In the genomic region with DNA sequence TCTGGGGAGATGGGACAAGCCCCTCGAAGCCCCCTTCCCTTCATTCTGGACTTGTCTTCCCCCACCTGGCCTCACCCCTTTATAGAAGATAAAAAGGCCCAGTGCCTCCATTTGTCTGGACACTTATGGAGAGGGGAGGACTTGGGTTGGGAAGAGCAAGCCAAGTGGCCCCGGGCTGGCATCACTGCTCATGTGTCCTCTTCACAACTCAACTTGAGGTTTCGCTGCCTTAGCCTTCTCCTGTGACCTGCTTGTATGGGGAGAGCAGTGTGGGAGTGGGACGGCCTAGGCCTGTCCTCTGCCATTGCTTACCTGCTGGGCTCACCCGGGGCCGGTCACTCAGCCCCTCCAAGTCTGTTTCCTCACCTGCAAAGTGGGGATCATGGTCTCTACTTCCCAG, we compare ENCODE assay signal across 8 cellular contexts. TPM values are rescaled to one million over a fixed set of nuclear protein-coding genes. Genes with fewer than 3 reads are reported as not detected.
DNase-seq lines count a peak whose midpoint lies in the region; ATAC-seq and TF ChIP-seq lines count a peak whose summit lies in the region.

No MANE protein-coding gene starts in this region.

- ATAC-seq in HG02970 (IDR thresholded peaks at IDR 0.05; ENCODE audit: low FRiP score, unreplicated experiment) (no peak), HG03175 (IDR thresholded peaks at IDR 0.05; ENCODE audit: unreplicated experiment) (no peak), GM21717 (IDR thresholded peaks at IDR 0.05; ENCODE audit: unreplicated experiment) (no peak)

- H3K23ac ChIP-seq in mesenchymal stem cell (ENCODE audit: low read length in 2 of 2) = no peak overlapping the region

- peaks cover 0 to 39% of the 10 kb centered on the region in 2 experiments for H3K36me3 ChIP-seq in mesenchymal stem cell (ENCODE audit: control insufficient read depth in 1 of 2, insufficient read depth in 2 of 2, low read depth in 1 of 2, low read length in 2 of 2)

- H2BK12ac ChIP-seq in mesenchymal stem cell (ENCODE audit: low read length in 2 of 2) = no peak overlapping the region

- no peak overlapping the region for H2AK5ac ChIP-seq in mesenchymal stem cell (ENCODE audit: low read length, severe bottlenecking)

- H4K8ac ChIP-seq in mesenchymal stem cell (ENCODE audit: low read length) = no peak overlapping the region

- H3K27me3 ChIP-seq in AG04450 (ENCODE audit: control insufficient read depth, insufficient read depth, low read length) (peaks cover 6% of the 10 kb centered on the region), mesenchymal stem cell (ENCODE audit: control insufficient read depth in 1 of 2, insufficient read depth in 1 of 2, low read length in 2 of 2) (peaks cover 18 to 31% of the 10 kb centered on the region in 2 experiments)

- H3K4me2 ChIP-seq in mesenchymal stem cell (ENCODE audit: low read length, poor library complexity, severe bottlenecking) = peak overlapping the region; percentile 100

- no peak overlapping the region for H3K4ac ChIP-seq in mesenchymal stem cell (ENCODE audit: low read depth in 1 of 2, low read length in 2 of 2)

- H3K79me1 ChIP-seq in mesenchymal stem cell (replicated peaks; ENCODE audit: low read length, poor library complexity, severe bottlenecking) = peaks cover 11% of the 10 kb centered on the region

- no peak overlapping the region for H4K91ac ChIP-seq in mesenchymal stem cell (ENCODE audit: low read length)

- no peak for TF ChIP-seq CTCF in AG04450 (IDR thresholded peaks at IDR 0.05; ENCODE audit: low read depth, low read length)
- TF ChIP-seq CTCF in HFF-Myc (IDR thresholded peaks at IDR 0.05; ENCODE audit: low read depth, low read length, missing control alignments) = no peak

- H3K18ac ChIP-seq in mesenchymal stem cell (ENCODE audit: low read depth in 1 of 2, low read length in 2 of 2) = no peak overlapping the region

- H2AFZ ChIP-seq in mesenchymal stem cell (ENCODE audit: low read depth, low read length) = no peak overlapping the region

- WGBS in mesenchymal stem cell = 90% methylated on average over 5 of the region's 6 CpGs

- CTCF ChIA-PET in AG04450 (lab: Charles Lee) = interaction anchor here (0.7 to 1.2 kb wide), 2 partner anchors 8 to 12 kb away, joined by 3 read pairs; no protein-coding TSS in a partner anchor

- H3K9me3 ChIP-seq in AG04450 (ENCODE audit: control insufficient read depth, insufficient read depth, low read length) (peaks cover 4% of the 10 kb centered on the region; the same call in 1 of the 2 replicates), mesenchymal stem cell (ENCODE audit: control insufficient read depth, low read length) (no peaks in the 10 kb centered on the region)

- DNase-seq in AG04450 (ENCODE audit: low read depth, low spot score) (no peak), HFF-Myc (ENCODE audit: extremely low read depth, low read depth) (no peak), mesenchymal stem cell (no peak), Kasumi-1 (lab: John Stamatoyannopoulos, UW) (no peak)

- peak overlapping the region; percentile 45 for H2BK5ac ChIP-seq in mesenchymal stem cell (ENCODE audit: low read depth, low read length, poor library complexity, severe bottlenecking)

- peak overlapping the region; percentile 19 for H2BK15ac ChIP-seq in mesenchymal stem cell (ENCODE audit: low read depth, poor library complexity, severe bottlenecking)

- H3K27ac ChIP-seq in AG04450 (ENCODE audit: low read depth, low read length) (no peak overlapping the region), angular gyrus (ENCODE audit: low read depth, low read length) (peak overlapping the region; percentile 96), mesenchymal stem cell (ENCODE audit: low read length, poor library complexity, severe bottlenecking) (no peak overlapping the region)

- H3K4me3 ChIP-seq in AG04450 (ENCODE audit: low read depth, low read length) (peak overlapping the region; percentile 64; the same call in 1 of the 2 replicates), HFF-Myc (replicated peaks; ENCODE audit: low read depth, low read length) (peak overlapping the region; percentile 62), mesenchymal stem cell (ENCODE audit: insufficient read depth in 1 of 2, low read depth in 1 of 2, low read length in 2 of 2) (peak overlapping the region in 1 of 2 experiments; percentile 80)

- no peak overlapping the region for H3K14ac ChIP-seq in mesenchymal stem cell (ENCODE audit: low read length in 2 of 2)

- H3K4me1 ChIP-seq in mesenchymal stem cell (ENCODE audit: control insufficient read depth, insufficient read depth, low read depth, low read length) = peaks cover 41% of the 10 kb centered on the region

- POLR2A ChIA-PET in AG04450 (lab: Yijun Ruan, JAX) = interaction anchor here (0.8 to 1.7 kb wide), 3 partner anchors 10 to 65 kb away, joined by 3 to 10 read pairs (median 7); partner anchors contain the start of gene PKMYT1

- H3K9ac ChIP-seq in mesenchymal stem cell (ENCODE audit: low read length) = no peak overlapping the region

- H2BK120ac ChIP-seq in mesenchymal stem cell (ENCODE audit: low read depth, low read length) = no peak overlapping the region

RNA-seq across cellular contexts. Expression of gene PAQR4, which starts 1.4 kb away (rescaled TPM):
- polyA plus RNA-seq in AG04450 (2011; rRNA removed) = 1.2 and 1.9 TPM in 2 replicates
- polyA minus RNA-seq in AG04450 (2011; rRNA and poly(A)+ RNA removed) = 1.5 and 1.7 TPM in 2 replicates
- 4.9 TPM for polyA plus RNA-seq in mesenchymal stem cell (2013, experiment 1 of 2)
- polyA plus RNA-seq in mesenchymal stem cell (2013, experiment 2 of 2) = 4.8 TPM

RNA-seq across cellular contexts. Expression of gene KREMEN2, which starts 6.5 kb away (rescaled TPM):
- 0.04 TPM in 1 of 2 replicates, not detected in the other for polyA plus RNA-seq in AG04450 (2011; rRNA removed)
- not detected in 2 replicates for polyA minus RNA-seq in AG04450 (2011; rRNA and poly(A)+ RNA removed)
- not detected for polyA plus RNA-seq in mesenchymal stem cell (2013, experiment 1 of 2)
- 0.01 TPM for polyA plus RNA-seq in mesenchymal stem cell (2013, experiment 2 of 2)

RNA-seq across cellular contexts. Expression of gene PKMYT1, which starts 9.7 kb away (rescaled TPM):
- polyA plus RNA-seq in AG04450 (2011; rRNA removed) = 1.2 and 1.3 TPM in 2 replicates
- 0.48 and 1.4 TPM in 2 replicates for polyA minus RNA-seq in AG04450 (2011; rRNA and poly(A)+ RNA removed)
- 7.7 TPM for polyA plus RNA-seq in mesenchymal stem cell (2013, experiment 1 of 2)
- 7.0 TPM for polyA plus RNA-seq in mesenchymal stem cell (2013, experiment 2 of 2)

RNA-seq across cellular contexts. Expression of gene CLDN9, which starts 42.2 kb away (rescaled TPM):
- not detected in 2 replicates for polyA plus RNA-seq in AG04450 (2011; rRNA removed)
- polyA minus RNA-seq in AG04450 (2011; rRNA and poly(A)+ RNA removed) = not detected in 2 replicates
- not detected for polyA plus RNA-seq in mesenchymal stem cell (2013, experiment 1 of 2)
- not detected for polyA plus RNA-seq in mesenchymal stem cell (2013, experiment 2 of 2)

RNA-seq across cellular contexts. Expression of gene CLDN6, which starts 47.4 kb away (rescaled TPM):
- 0.07 and 0.10 TPM in 2 replicates for polyA plus RNA-seq in AG04450 (2011; rRNA removed)
- not detected in 2 replicates for polyA minus RNA-seq in AG04450 (2011; rRNA and poly(A)+ RNA removed)
- 0.04 TPM for polyA plus RNA-seq in mesenchymal stem cell (2013, experiment 1 of 2)
- 0.14 TPM for polyA plus RNA-seq in mesenchymal stem cell (2013, experiment 2 of 2)
